ENCODE assay signal across 31 cellular contexts in the genomic region with DNA sequence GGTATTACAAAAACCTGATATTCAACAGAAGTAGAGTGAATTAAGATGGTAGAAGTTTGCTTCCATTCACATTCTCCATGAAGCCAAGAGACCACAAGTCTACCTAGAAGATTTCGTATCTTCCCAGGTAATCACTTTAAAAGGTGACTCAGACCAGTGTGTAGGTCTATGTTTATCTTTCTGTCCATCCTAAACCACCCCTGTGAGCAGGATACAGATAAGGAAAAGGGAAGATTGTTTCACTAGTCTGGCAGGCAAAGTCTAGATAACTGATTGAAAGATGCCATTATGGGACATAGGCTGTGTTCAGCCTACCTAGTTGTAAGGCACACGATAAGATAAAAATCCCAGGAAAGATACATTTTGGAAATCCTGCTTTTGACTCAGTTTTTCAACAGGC.
"Had no signal": no experiment of that assay in that cellular context is flagged by ENCODE, and none has a peak within 500 bp of the region (broad histone marks: within the 10 kb centered on the region; RNA-seq: fewer than 3 reads in every experiment).

No MANE protein-coding gene starts in this region.

- H3K4me2 ChIP-seq: KMS-11, SK-N-SH had no signal

- H3K27ac ChIP-seq: KMS-11, Peyer's patch, SJSA1 had no signal

- H3K9me3 ChIP-seq: Peyer's patch, SJSA1, SK-N-SH had no signal

- DNase-seq: Karpas-422, MM.1S, MV-4-11, NCI-H1092, NCI-H1105, NCI-H1417 treated with DMSO at 0.1 percent for 48 hours, NCI-H1436 treated with DMSO at 0.1 percent for 48 hours, NCI-H1694, NCI-H187, NCI-H1930, NCI-H2029 treated with DMSO at 0.1 percent for 48 hours, NCI-H2081 treated with DMSO at 0.1 percent for 48 hours, NCI-H2107, NCI-H2171, NCI-H226, NCI-H446 treated with DMSO at 0.1 percent for 48 hours, NCI-H510A, NCI-H524, NCI-H526, NCI-H69, NCI-H748 treated with DMSO at 0.1 percent for 48 hours, NCI-H82, PC-3, Peyer's patch, Right ventricle myocardium superior, RPMI8226, SHP77 treated with DMSO at 0.1 percent for 48 hours, SK-N-SH, SW 1271 had no signal

- H3K4me3 ChIP-seq: Peyer's patch, SJSA1 had no signal

- ATAC-seq: PC-3 had no signal

- H3K9ac ChIP-seq: KMS-11, SK-N-SH had no signal

- H3K36me3 ChIP-seq: Peyer's patch, SJSA1 had no signal

- H3K4me1 ChIP-seq: Peyer's patch, SJSA1 had no signal

- H3K27me3 ChIP-seq: Peyer's patch, SJSA1 had no signal
